In the genomic region with DNA sequence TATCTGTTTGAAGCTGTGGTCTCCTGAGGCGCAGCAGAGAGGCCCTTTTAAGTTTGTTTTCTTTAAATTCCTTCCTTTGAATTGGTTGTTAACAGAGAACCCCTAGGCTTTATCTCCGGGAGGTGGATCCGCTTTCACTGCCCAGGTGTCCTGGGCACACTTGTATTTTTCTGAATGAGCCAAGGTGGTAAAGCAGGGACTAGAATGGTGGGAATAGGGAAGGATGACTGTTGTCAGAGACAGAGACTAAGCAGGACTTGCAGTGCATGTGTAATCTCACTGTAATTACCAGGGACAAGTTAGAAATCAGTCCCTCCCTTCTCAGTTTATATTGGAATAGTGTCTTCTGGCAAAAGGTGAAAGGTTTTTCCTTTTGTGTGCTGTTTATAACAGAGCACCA, we compare ENCODE assay signal across 1 cellular context.
TF ChIP-seq lines count a peak whose summit lies in the region.

No MANE protein-coding gene starts in this region.

TF ChIP-seq in SK-N-SH, 30 proteins besides CTCF, POLR2A, EP300 and RAD21 (continued from another document):
- TF ChIP-seq, protein P1, sequence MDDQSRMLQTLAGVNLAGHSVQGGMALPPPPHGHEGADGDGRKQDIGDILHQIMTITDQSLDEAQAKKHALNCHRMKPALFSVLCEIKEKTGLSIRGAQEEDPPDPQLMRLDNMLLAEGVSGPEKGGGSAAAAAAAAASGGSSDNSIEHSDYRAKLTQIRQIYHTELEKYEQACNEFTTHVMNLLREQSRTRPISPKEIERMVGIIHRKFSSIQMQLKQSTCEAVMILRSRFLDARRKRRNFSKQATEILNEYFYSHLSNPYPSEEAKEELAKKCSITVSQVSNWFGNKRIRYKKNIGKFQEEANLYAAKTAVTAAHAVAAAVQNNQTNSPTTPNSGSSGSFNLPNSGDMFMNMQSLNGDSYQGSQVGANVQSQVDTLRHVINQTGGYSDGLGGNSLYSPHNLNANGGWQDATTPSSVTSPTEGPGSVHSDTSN (IDR thresholded peaks at IDR 0.05), result peak; percentile 61; the same call in 1 of the 2 replicates
- no peak for TF ChIP-seq MXI1 (IDR thresholded peaks at IDR 0.05; ENCODE audit: low read depth, low read length)
- no peak for TF ChIP-seq JUND (IDR thresholded peaks at IDR 0.05)
- no peak for TF ChIP-seq RCOR1 (IDR thresholded peaks at IDR 0.05; ENCODE audit: low read length)
- 0 out of 2 replicates have a peak, but pooled peaks have one; percentile 29 for TF ChIP-seq POLR2AphosphoS5 (IDR thresholded peaks at IDR 0.05; ENCODE audit: low read depth, low read length)
- TF ChIP-seq, protein P2, sequence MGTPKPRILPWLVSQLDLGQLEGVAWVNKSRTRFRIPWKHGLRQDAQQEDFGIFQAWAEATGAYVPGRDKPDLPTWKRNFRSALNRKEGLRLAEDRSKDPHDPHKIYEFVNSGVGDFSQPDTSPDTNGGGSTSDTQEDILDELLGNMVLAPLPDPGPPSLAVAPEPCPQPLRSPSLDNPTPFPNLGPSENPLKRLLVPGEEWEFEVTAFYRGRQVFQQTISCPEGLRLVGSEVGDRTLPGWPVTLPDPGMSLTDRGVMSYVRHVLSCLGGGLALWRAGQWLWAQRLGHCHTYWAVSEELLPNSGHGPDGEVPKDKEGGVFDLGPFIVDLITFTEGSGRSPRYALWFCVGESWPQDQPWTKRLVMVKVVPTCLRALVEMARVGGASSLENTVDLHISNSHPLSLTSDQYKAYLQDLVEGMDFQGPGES (IDR thresholded peaks at IDR 0.05; ENCODE audit: low read depth, low read length), result no peak
- TF ChIP-seq FOXJ3 (CRISPR knock-in tag; IDR thresholded peaks at IDR 0.05), result no peak
- no peak for TF ChIP-seq CHD2 (IDR thresholded peaks at IDR 0.05; ENCODE audit: low read length, partially characterized antibody)
- TF ChIP-seq NRF1 (IDR thresholded peaks at IDR 0.05; ENCODE audit: low read depth, low read length), result no peak
- TF ChIP-seq TCF12 (IDR thresholded peaks at IDR 0.05), result peak; percentile 85
- TF ChIP-seq YY1 (IDR thresholded peaks at IDR 0.05; ENCODE audit: low read depth), result no peak
